In the genomic region with DNA sequence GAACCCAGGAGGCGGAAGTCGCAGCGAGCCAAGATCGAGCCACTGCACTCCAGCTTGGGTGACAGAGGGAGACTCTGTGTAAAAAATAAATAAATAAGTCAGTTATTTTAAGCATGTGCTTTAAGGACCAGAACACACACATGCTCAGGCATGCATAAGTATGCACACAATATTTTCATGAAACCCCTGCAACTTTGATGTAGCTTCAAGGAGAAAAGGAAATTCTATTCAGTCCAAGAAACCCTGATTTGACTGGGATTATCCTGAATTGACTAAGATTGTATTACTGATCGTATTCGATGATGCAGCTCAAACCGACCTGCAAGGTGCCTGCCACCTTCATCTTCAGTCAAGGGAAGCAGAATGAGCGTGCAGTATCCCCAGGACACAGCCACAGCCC, we compare ENCODE assay signal across 10 cellular contexts. TPM values are rescaled to one million over a fixed set of nuclear protein-coding genes. Genes with fewer than 3 reads are reported as not detected.
"Had no signal": no experiment of that assay in that cellular context is flagged by ENCODE, and none has a peak within 500 bp of the region (broad histone marks: within the 10 kb centered on the region; RNA-seq: fewer than 3 reads in every experiment).

No MANE protein-coding gene starts in this region.

- ATAC-seq: HCT116, HepG2 had no signal

- H3K27ac Mint-ChIP-seq: HFFc6 had no signal

- H3K9me3 ChIP-seq: HAP-1 had no signal

- H2AFZ ChIP-seq: GM23248 had no signal

- H3K4me1 ChIP-seq: HAP-1 had no signal

- H3K4me1 Mint-ChIP-seq: IgD-negative memory B cell had no signal

- H3K9me3 Mint-ChIP-seq: HFFc6, IgD-negative memory B cell had no signal

- H3K4me3 ChIP-seq: GM23248, HAP-1 had no signal

- H3K4me3 Mint-ChIP-seq: HFFc6, IgD-negative memory B cell had no signal

- H3K27ac ChIP-seq: GM23248, HL-60 had no signal

- H3K36me3 ChIP-seq: HAP-1 had no signal

- DNase-seq: GM23248, GOT3, H7, HFFc6 had no signal

RNA-seq across cellular contexts. Expression of a gene that starts 0.8 kb away (rescaled TPM):
- total RNA-seq: GM23248, H4, HepG2, HFFc6 had no signal
- polyA plus RNA-seq: GM23248, IgD-negative memory B cell had no signal
